In genomic region chr3:44338828-44339127, GRCh38 we compare ENCODE assay signal across 8 cellular contexts. TPM values are rescaled to one million over a fixed set of nuclear protein-coding genes. Genes with fewer than 3 reads are reported as not detected.
DNase-seq lines count a peak whose midpoint lies in the region; ATAC-seq, FAIRE-seq and TF ChIP-seq lines count a peak whose summit lies in the region.

No MANE protein-coding gene starts in this region.

- peak overlapping the region; percentile 91 for H3K23ac ChIP-seq in IMR-90 (ENCODE audit: low read depth, low read length)

- CTCF ChIA-PET in IMR-90 (lab: Yijun Ruan, JAX) = interaction anchor here (1.0 to 1.3 kb wide), 2 partner anchors 11 to 15 kb away, joined by 3 read pairs; no protein-coding TSS in a partner anchor

- dilution Hi-C loops in IMR-90 (cut with HindIII; ENCODE audit: low sequenced_read_pairs, unreplicated experiment) = no loop called here

- DNase-seq in IMR-90 (no peak), bronchial epithelial cell (ENCODE audit: low read depth) (no peak), HTR-8/SVneo (ENCODE audit: insufficient read length, low spot score) (no peak), EL (no peak)
- no peak for DNase-seq in activated CD4-positive, alpha-beta T cell treated with anti-CD3 and anti-CD28 coated beads for 4 hours

- no peak for TF ChIP-seq CTCF in 22Rv1 (IDR thresholded peaks at IDR 0.05)
- TF ChIP-seq CTCF in IMR-90 (conservative IDR thresholded peaks at IDR 0.05; ENCODE audit: low read depth, low read length) = no peak
- TF ChIP-seq CTCF in bronchial epithelial cell (IDR thresholded peaks at IDR 0.05; ENCODE audit: insufficient read depth, low read length, severe bottlenecking) = no peak

- peak overlapping the region; percentile 80 for H3K14ac ChIP-seq in IMR-90 (replicated peaks; ENCODE audit: low read depth, low read length)

- ATAC-seq in IMR-90 (ENCODE audit: low read depth) = no peak
- ATAC-seq in GM18517 (IDR thresholded peaks at IDR 0.05; ENCODE audit: unreplicated experiment) = no peak

- peak overlapping the region; percentile 70 for H3K4me2 ChIP-seq in IMR-90 (ENCODE audit: low read depth, low read length)

- peak overlapping the region; percentile 72 for H3K56ac ChIP-seq in IMR-90 (ENCODE audit: extremely low read depth, insufficient read depth, low read length)

- FAIRE-seq in bronchial epithelial cell (lab: Jason Lieb, UNC) (no peak), HTR-8/SVneo (lab: Jason Lieb, UNC) (no peak)

- peak overlapping the region; percentile 75; the same call in 1 of the 2 replicates for H3K18ac ChIP-seq in IMR-90 (ENCODE audit: low read depth, low read length)

- no peaks in the 10 kb centered on the region for H3K9me3 ChIP-seq in IMR-90 (ENCODE audit: control insufficient read depth, insufficient read depth, low read length)
- no peaks in the 10 kb centered on the region for H3K9me3 ChIP-seq in mucosa of rectum (ENCODE audit: control insufficient read depth in 2 of 2, low read length in 2 of 2)

- H2AK5ac ChIP-seq in IMR-90 (ENCODE audit: low read depth, low read length) = peak overlapping the region; percentile 46; the same call in 1 of the 2 replicates

- peaks cover 17 to 29% of the 10 kb centered on the region in 2 experiments for H3K79me1 ChIP-seq in IMR-90 (ENCODE audit: low read depth in 1 of 2, low read length in 2 of 2)

- H3K4me1 ChIP-seq in IMR-90 (ENCODE audit: control insufficient read depth, insufficient read depth, low read length) = 0 out of 2 replicates have a peak, but pooled peaks cover 2% of the 10 kb centered on the region
- H3K4me1 ChIP-seq in mucosa of rectum (ENCODE audit: control insufficient read depth in 2 of 2, insufficient read depth in 2 of 2, low read length in 2 of 2) = peaks cover 14% of the 10 kb centered on the region in 2 donors

- peak overlapping the region; percentile 94 for H2AK9ac ChIP-seq in IMR-90 (replicated peaks; ENCODE audit: low read depth, low read length, poor library complexity)

- in situ Hi-C loops in IMR-90 (cut with MboI; ENCODE audit: low sequenced_read_pairs) = loop anchor here (25.0 kb wide), 2 partner anchors 299 to 549 kb away; partner anchors contain the start of genes ZNF197 and ZNF35

- peak overlapping the region; percentile 65; the same call in 1 of the 3 replicates for H2BK15ac ChIP-seq in IMR-90 (ENCODE audit: low read depth, low read length)

- H3K9ac ChIP-seq in IMR-90 (ENCODE audit: low read depth, low read length) = peak overlapping the region; percentile 96
- H3K9ac ChIP-seq in mucosa of rectum (ENCODE audit: low read depth in 1 of 2, low read length in 2 of 2) = peak overlapping the region; percentile 86 to 96

- H2BK5ac ChIP-seq in IMR-90 (ENCODE audit: low read depth, low read length, poor library complexity, severe bottlenecking) = peak overlapping the region; percentile 85

- TF ChIP-seq RAD21 in IMR-90 (IDR thresholded peaks at IDR 0.05; ENCODE audit: low read length) = no peak

- TF ChIP-seq POLR2A in IMR-90 (IDR thresholded peaks at IDR 0.05; ENCODE audit: low read depth, low read length) = no peak

- H2BK20ac ChIP-seq in IMR-90 (ENCODE audit: low read depth, low read length) = no peak overlapping the region

- WGBS in IMR-90 (ENCODE audit: extremely low coverage in 2 of 2, insufficient read length in 1 of 2), 2 experiments = no CpG with 5 or more reads among the region's 15 CpGs

- H3K9me1 ChIP-seq in IMR-90 (ENCODE audit: insufficient read depth, low read length) = peaks cover 4% of the 10 kb centered on the region; the same call in 1 of the 2 replicates

- H4K20me1 ChIP-seq in IMR-90 (ENCODE audit: insufficient read depth, low read length) = no peaks in the 10 kb centered on the region

- H2BK120ac ChIP-seq in IMR-90 (ENCODE audit: low read depth, low read length) = peak overlapping the region; percentile 79; the same call in 1 of the 2 replicates

- peak overlapping the region; percentile 88 for H3K27ac ChIP-seq in 22Rv1
- peak overlapping the region; percentile 86 for H3K27ac ChIP-seq in IMR-90 (ENCODE audit: insufficient read depth, low read length)
- H3K27ac ChIP-seq in mucosa of rectum (ENCODE audit: low read depth in 2 of 2, low read length in 2 of 2) = peak overlapping the region; percentile 97 to 98

- H4K5ac ChIP-seq in IMR-90 (ENCODE audit: low read depth, low read length) = peak overlapping the region; percentile 91

- intact Hi-C loops in IMR-90 (cut with micrococcal nuclease) = loop anchor here (2.0 to 5.0 kb wide), 2 partner anchors 138 to 174 kb away; partner anchors contain the start of gene ZNF445

- peak overlapping the region; percentile 66 to 91 for H4K8ac ChIP-seq in IMR-90 (ENCODE audit: low read depth in 2 of 2, low read length in 2 of 2)

- H3K4me3 ChIP-seq in IMR-90 (ENCODE audit: insufficient read depth, low read depth, low read length) (peak overlapping the region; percentile 63), bronchial epithelial cell (ENCODE audit: low read depth, low read length) (peak overlapping the region; percentile 78), mucosa of rectum (ENCODE audit: low read length in 2 of 2) (peak overlapping the region; percentile 89 to 98)

- H4K91ac ChIP-seq in IMR-90 (ENCODE audit: insufficient read depth, low read depth, low read length) = peak overlapping the region; percentile 68

- H3K27me3 ChIP-seq in IMR-90 (ENCODE audit: control insufficient read depth, insufficient read depth, low read length) (peaks cover 3% of the 10 kb centered on the region; the same call in 1 of the 2 replicates), bronchial epithelial cell (ENCODE audit: control insufficient read depth, insufficient read depth, low read length) (no peaks in the 10 kb centered on the region), mucosa of rectum (ENCODE audit: control insufficient read depth in 2 of 2, insufficient read depth in 2 of 2, low read length in 2 of 2) (no peaks in the 10 kb centered on the region)

- POLR2A ChIA-PET in IMR-90 (lab: Charles Lee; ENCODE audit: unreplicated experiment) = interaction anchor here (0.6 kb wide), 1 partner anchor 114 kb away, joined by 5 read pairs; no protein-coding TSS in a partner anchor

- peak overlapping the region; percentile 99 for H2AFZ ChIP-seq in IMR-90 (replicated peaks; ENCODE audit: low read length, poor library complexity)

- no TSS peak for BruUV-seq in IMR-90 (replicated peaks; lab: Mats Ljungman, UMichigan)

- H3K4ac ChIP-seq in IMR-90 (ENCODE audit: low read depth, low read length) = peak overlapping the region; percentile 84

- H3K36me3 ChIP-seq in IMR-90 (ENCODE audit: control insufficient read depth, insufficient read depth, low read length) (no peaks in the 10 kb centered on the region), bronchial epithelial cell (ENCODE audit: control insufficient read depth, insufficient read depth, low read length) (no peaks in the 10 kb centered on the region), mucosa of rectum (ENCODE audit: control insufficient read depth in 2 of 2, insufficient read depth in 2 of 2, low read length in 2 of 2) (no peaks in the 10 kb centered on the region)

TF ChIP-seq in IMR-90, 13 proteins besides CTCF, POLR2A, EP300 and RAD21:
- TF ChIP-seq MXI1 (IDR thresholded peaks at IDR 0.05; ENCODE audit: borderline replicate concordance, low read depth, low read length) (no peak), MAZ (IDR thresholded peaks at IDR 0.05; ENCODE audit: borderline replicate concordance, low read depth, low read length) (peak; percentile 53; the same call in 1 of the 2 replicates)

RNA-seq across cellular contexts. Expression of gene TCAIM, which starts 0.2 kb away (rescaled TPM):
- total RNA-seq in IMR-90 (2012; rRNA removed) = 21.5 and 21.9 TPM in 2 replicates
- polyA plus RNA-seq in IMR-90 (2012; rRNA removed) = 8.1 and 11.0 TPM in 2 replicates
- polyA plus RNA-seq in IMR-90 (2012; cell fraction: cytosol; rRNA removed) = 2.4 and 4.0 TPM in 2 replicates
- 1.0 and 7.4 TPM in 2 replicates for polyA plus RNA-seq in IMR-90 (2012; cell fraction: nucleus; rRNA removed; ENCODE audit: low replicate concordance)
- total RNA-seq in bronchial epithelial cell = 30.3 and 32.9 TPM in 2 replicates
